10 cellular contexts compared by ENCODE assay signal in the genomic region with DNA sequence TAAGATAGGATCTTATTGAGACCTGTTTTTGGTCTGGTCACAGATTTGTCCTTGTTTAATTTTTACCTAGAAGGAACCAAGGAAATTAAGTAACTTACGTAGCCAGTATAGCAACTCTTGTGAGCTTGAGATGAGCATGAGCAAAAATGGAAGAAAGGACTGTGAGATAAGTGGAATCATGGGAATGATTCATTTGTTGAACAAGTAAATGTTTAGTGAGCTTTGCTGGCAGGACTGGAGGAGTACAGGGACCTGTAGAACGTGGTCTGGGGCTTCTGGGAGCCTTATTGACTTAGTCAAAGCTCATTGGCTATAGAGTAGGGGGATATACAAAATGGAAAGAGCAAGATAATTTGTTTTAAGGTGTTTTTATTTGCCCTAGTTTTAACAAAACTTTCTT. TPM values are rescaled to one million over a fixed set of nuclear protein-coding genes. Genes with fewer than 3 reads are reported as not detected.
DNase-seq lines count a peak whose midpoint lies in the region; ATAC-seq and TF ChIP-seq lines count a peak whose summit lies in the region.
"Had no signal": no experiment of that assay in that cellular context is flagged by ENCODE, and none has a peak within 500 bp of the region (broad histone marks: within the 10 kb centered on the region; RNA-seq: fewer than 3 reads in every experiment).

No MANE protein-coding gene starts in this region.

- TF ChIP-seq CTCF in CD14-positive monocyte (IDR thresholded peaks at IDR 0.05) (no peak), brain microvascular endothelial cell (IDR thresholded peaks at IDR 0.05; ENCODE audit: low read depth, low read length, missing control alignments) (no peak), testis (IDR thresholded peaks at IDR 0.05) (no peak)

- H3K4me2 ChIP-seq in mesendoderm (ENCODE audit: low read length): peak overlapping the region; percentile 25

- no peak overlapping the region for H2BK120ac ChIP-seq in mesendoderm (ENCODE audit: low read depth, low read length)

- in situ Hi-C loops in brain microvascular endothelial cell (cut with HindIII; ENCODE audit: low pct_ligation_motif_present, low sequenced_read_pairs): no loop called here

- H3K4me3 Mint-ChIP-seq in CD14-positive monocyte: peak overlapping the region; percentile 48 to 60

- no peak overlapping the region for H4K8ac ChIP-seq in mesendoderm (ENCODE audit: low read depth, low read length)

- H3K9me3 ChIP-seq in HUES6 (ENCODE audit: control insufficient read depth, insufficient read depth, low read depth, low read length) (no peaks in the 10 kb centered on the region), testis (no peaks in the 10 kb centered on the region)

- H3K9me3 Mint-ChIP-seq in CD14-positive monocyte: peaks cover 0 to 4% (median 0%) of the 10 kb centered on the region in 7 donors

- H3K36me3 Mint-ChIP-seq in CD14-positive monocyte: no peaks in the 10 kb centered on the region

- H3K9ac ChIP-seq in HUES6 (ENCODE audit: low read length) (no peak overlapping the region), mesendoderm (ENCODE audit: low read length) (peak overlapping the region; percentile 32)

- peaks cover 64% of the 10 kb centered on the region for H3K4me1 Mint-ChIP-seq in CD14-positive monocyte

- H3K18ac ChIP-seq in mesendoderm (ENCODE audit: low read length): no peak overlapping the region

- TF ChIP-seq POLR2A in testis (IDR thresholded peaks at IDR 0.05): no peak

- H2AK5ac ChIP-seq in mesendoderm (ENCODE audit: low read length): no peak overlapping the region

- no peak overlapping the region for H2BK5ac ChIP-seq in mesendoderm (ENCODE audit: low read length)

- peaks cover 1 to 2% (median 1%) of the 10 kb centered on the region in 3 donors for H3K27me3 Mint-ChIP-seq in CD14-positive monocyte (ENCODE audit: low read depth in 3 of 3)

- DNase-seq in CD14-positive monocyte (ENCODE audit: low spot score) (no peak), brain microvascular endothelial cell (no peak), mesendoderm (no peak), NCI-H524 (lab: John Stamatoyannopoulos, UW) (no peak), testis (no peak), left lobe of liver (ENCODE audit: low spot score) (no peak)
- DNase-seq: NCI-H2081; stimulated activated CD4-positive, alpha-beta T cell treated with anti-CD3 and anti-CD28 coated beads, Interleukin-4, amount 100 ng/mL, for 24 hours had no signal

- H3K4me3 ChIP-seq in HUES6 (ENCODE audit: low read depth, low read length) (peak overlapping the region; percentile 92), brain microvascular endothelial cell (ENCODE audit: low read depth, low read length) (no peak overlapping the region), mesendoderm (ENCODE audit: low read length) (no peak overlapping the region), testis (peak overlapping the region in 1 of 2 donors; percentile 85)

- no peaks in the 10 kb centered on the region for H3K27me3 ChIP-seq in HUES6 (ENCODE audit: control insufficient read depth, insufficient read depth, low read length)
- H3K27me3 ChIP-seq in brain microvascular endothelial cell (replicated peaks): no peaks in the 10 kb centered on the region
- H3K27me3 ChIP-seq in mesendoderm (ENCODE audit: insufficient read depth, low read length, poor library complexity): no peaks in the 10 kb centered on the region
- H3K27me3 ChIP-seq in testis: no peaks in the 10 kb centered on the region

- intact Hi-C loops in CD14-positive monocyte (cut with micrococcal nuclease) (no loop called here), testis (cut with DNase I; ENCODE audit: low total_unique reads) (no loop called here)

- ATAC-seq in left lobe of liver (no peak), GM18858 (IDR thresholded peaks at IDR 0.05; ENCODE audit: unreplicated experiment) (no peak)

- H3K27ac Mint-ChIP-seq in CD14-positive monocyte: peak overlapping the region in 5 of 7 donors; percentile 19 to 81 (median 65)

- no peak overlapping the region for H2BK15ac ChIP-seq in mesendoderm (replicated peaks; ENCODE audit: low read depth)

- H3K4ac ChIP-seq in mesendoderm (ENCODE audit: low read depth, low read length): no peak overlapping the region

- H3K79me2 ChIP-seq in mesendoderm (ENCODE audit: control insufficient read depth, insufficient read depth, low read length): peaks cover 70% of the 10 kb centered on the region

- no peaks in the 10 kb centered on the region for H3K36me3 ChIP-seq in HUES6 (ENCODE audit: control insufficient read depth, insufficient read depth, low read length)
- peaks cover 7% of the 10 kb centered on the region for H3K36me3 ChIP-seq in brain microvascular endothelial cell (replicated peaks)
- H3K36me3 ChIP-seq in mesendoderm (ENCODE audit: control insufficient read depth, insufficient read depth, low read length): no peaks in the 10 kb centered on the region
- H3K36me3 ChIP-seq in testis (ENCODE audit: low read depth, missing control alignments): no peaks in the 10 kb centered on the region

- H4K5ac ChIP-seq in mesendoderm (ENCODE audit: low read length): no peak overlapping the region

- no peak overlapping the region for H3K56ac ChIP-seq in mesendoderm (ENCODE audit: low read length)

- WGBS in mesendoderm (ENCODE audit: extremely low coverage, insufficient coverage, low lambda C conversion rate): no CpG with 5 or more reads among the region's 2 CpGs
- WGBS in testis, 2 donors: 33 to 50% methylated on average over 2 of the region's 2 CpGs

- no peak overlapping the region for H3K23ac ChIP-seq in mesendoderm (ENCODE audit: low read length)

- no peaks in the 10 kb centered on the region for H3K79me1 ChIP-seq in mesendoderm (ENCODE audit: low read length)

- H3K27ac ChIP-seq in HUES6 (ENCODE audit: low read depth, low read length) (peak overlapping the region; percentile 30; the same call in 1 of the 2 replicates), brain microvascular endothelial cell (peak overlapping the region; percentile 6), mesendoderm (ENCODE audit: low read depth, low read length) (no peak overlapping the region), testis (no peak overlapping the region)

- H3K4me1 ChIP-seq in HUES6 (ENCODE audit: control insufficient read depth, insufficient read depth, low read length) (peaks cover 25% of the 10 kb centered on the region), mesendoderm (ENCODE audit: control insufficient read depth, low read depth, low read length) (peaks cover 10% of the 10 kb centered on the region), testis (peaks cover 22% of the 10 kb centered on the region)

RNA-seq across cellular contexts. Expression of a gene that starts 3.0 kb away (rescaled TPM):
- polyA plus RNA-seq in CD14-positive monocyte (10 to 100 TPM; 21.6 to 24.7 TPM), testis (ENCODE audit: insufficient read depth, low read depth, low replicate concordance) (138 TPM)
- 172 TPM for polyA plus RNA-seq in mesendoderm (2013, experiment 1 of 2)
- polyA plus RNA-seq in mesendoderm (2013, experiment 2 of 2): 180 TPM
- total RNA-seq in testis (100 to 1,000 TPM; 116 to 199 TPM), left lobe of liver (98.7 TPM)

Comparison
In these comparisons a context has a peak if more than half of its experiments do, and no peak if none do; other contexts are left out.
1. H3K27ac ChIP-seq: peak in HUES6 (single experiment) and brain microvascular endothelial cell (single experiment); none in mesendoderm (single experiment) and testis (0 of 2).